ENCODE assay signal across 27 cellular contexts in the genomic region with DNA sequence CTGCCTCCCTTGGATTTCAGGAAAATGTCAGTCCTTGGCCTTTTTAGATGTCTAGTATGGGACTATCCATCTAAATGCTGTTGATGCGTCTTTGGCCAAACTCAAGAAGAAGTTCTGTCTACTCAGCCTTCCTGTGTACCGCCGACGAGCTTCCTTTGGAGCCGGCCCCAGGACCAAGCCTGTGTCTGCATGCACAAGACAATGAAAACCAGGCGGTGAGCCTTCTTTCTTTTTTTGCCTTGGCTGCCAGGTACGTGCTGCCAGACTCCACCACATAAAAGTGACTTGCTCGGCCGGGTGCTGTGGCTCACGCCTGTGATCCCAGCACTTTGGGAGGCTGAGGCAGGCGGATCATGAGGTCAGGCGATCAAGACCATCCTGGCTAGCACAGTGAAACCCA.
"Had no signal": no experiment of that assay in that cellular context is flagged by ENCODE, and none has a peak within 500 bp of the region (broad histone marks: within the 10 kb centered on the region; RNA-seq: fewer than 3 reads in every experiment).

No MANE protein-coding gene starts in this region.

- H3K27ac ChIP-seq: epithelial cell of prostate, gastrocnemius medialis, heart left ventricle, neural progenitor cell, parathyroid adenoma, prostate gland, right atrium auricular region, sigmoid colon, stomach, testis, tibial nerve, upper lobe of left lung had no signal

- ATAC-seq: esophagus mucosa; gastrocnemius medialis; heart left ventricle; left lobe of liver; naive thymus-derived CD4-positive, alpha-beta T cell; stimulated activated effector memory CD8-positive, alpha-beta T cell treated with anti-CD3 and anti-CD28 coated beads, Interleukin-12 subunit alpha, Interleukin-12 subunit beta, amount 100 ng/mL, for 72 hours had no signal

- H3K36me3 ChIP-seq: gastrocnemius medialis, heart left ventricle, neural progenitor cell, prostate gland, right atrium auricular region, sigmoid colon, stomach, tibial nerve, upper lobe of left lung had no signal

- H3K4me3 ChIP-seq: gastrocnemius medialis, heart left ventricle, lung, neural progenitor cell, prostate gland, right atrium auricular region, sigmoid colon, stomach, testis, tibial nerve, upper lobe of left lung had no signal

- H3K27me3 ChIP-seq: heart left ventricle, right atrium auricular region, sigmoid colon, stomach, testis, tibial nerve, upper lobe of left lung had no signal

- DNase-seq: effector CD8-positive, alpha-beta T cell; endodermal cell; foreskin fibroblast; gastrocnemius medialis; heart left ventricle; hippocampal formation; immature natural killer cell; mesenchymal stem cell; midbrain; naive thymus-derived CD4-positive, alpha-beta T cell; sigmoid colon; stimulated activated CD4-positive, alpha-beta T cell treated with anti-CD3 and anti-CD28 coated beads, Interleukin-2, amount 100 ng/mL, for 24 hours; stimulated activated CD4-positive, alpha-beta T cell treated with anti-CD3 and anti-CD28 coated beads, Interleukin-4, amount 100 ng/mL, for 24 hours; stimulated activated naive CD4-positive, alpha-beta T cell treated with Interleukin-2 at 50 U/mL for 16 hours; stomach; testis; upper lobe of left lung had no signal

- H3K4me1 ChIP-seq: gastrocnemius medialis, prostate gland had no signal

- H3K9me3 ChIP-seq: gastrocnemius medialis, heart left ventricle, prostate gland, right atrium auricular region, sigmoid colon, stomach, testis, tibial nerve, upper lobe of left lung had no signal
